In the genomic region with DNA sequence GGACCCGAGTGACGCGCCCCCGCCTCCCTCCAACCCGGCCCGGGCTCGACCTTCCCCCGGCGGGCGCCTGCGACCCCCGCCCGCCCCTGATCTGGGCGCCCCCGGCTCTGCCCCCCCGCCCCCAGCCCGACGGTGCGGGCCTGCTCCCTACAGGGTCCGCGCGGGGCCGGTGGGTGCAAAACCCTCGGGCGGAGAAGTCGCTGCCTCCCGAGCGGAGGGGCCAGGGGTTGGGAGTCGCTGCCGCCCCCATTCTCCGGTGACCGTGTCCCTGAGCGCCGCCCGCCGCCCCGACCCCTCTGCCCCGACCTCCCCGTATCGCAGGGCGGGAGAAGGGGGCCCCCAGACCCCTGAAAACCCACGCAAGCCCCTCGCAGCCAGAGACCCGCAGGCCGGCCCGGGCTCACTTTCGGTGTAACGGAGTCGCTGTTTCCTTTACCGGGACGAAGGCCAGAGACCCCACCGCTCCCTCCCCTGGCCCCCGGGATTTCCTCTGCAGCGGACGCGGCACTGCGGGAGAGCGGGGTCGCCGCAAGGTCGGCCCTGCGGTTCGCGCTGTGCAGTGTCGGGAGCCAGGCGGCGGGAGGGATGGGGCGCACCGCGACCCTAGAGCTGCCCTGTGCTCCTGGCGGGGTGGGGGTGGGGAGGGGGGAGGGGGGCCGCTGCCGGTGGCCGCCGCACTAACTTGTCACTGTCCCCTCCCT, we compare ENCODE assay signal across 12 cellular contexts. TPM values are rescaled to one million over a fixed set of nuclear protein-coding genes. Genes with fewer than 3 reads are reported as not detected.
DNase-seq lines count a peak whose midpoint lies in the region; ATAC-seq and TF ChIP-seq lines count a peak whose summit lies in the region.
"Had no signal": no experiment of that assay in that cellular context is flagged by ENCODE, and none has a peak within 500 bp of the region (broad histone marks: within the 10 kb centered on the region; RNA-seq: fewer than 3 reads in every experiment).

No MANE protein-coding gene starts in this region.

- H3K9ac ChIP-seq in ES-I3 (ENCODE audit: low read depth, low read length), result peak overlapping the region; percentile 45; the same call in 1 of the 2 replicates
- no peak overlapping the region for H3K9ac ChIP-seq in trophoblast cell (ENCODE audit: low read length)
- H3K9ac ChIP-seq: GM23248 had no signal

- no peaks in the 10 kb centered on the region for H3K9me3 ChIP-seq in ES-I3 (ENCODE audit: control insufficient read depth, insufficient read depth, low read length)
- no peaks in the 10 kb centered on the region for H3K9me3 ChIP-seq in right cardiac atrium (ENCODE audit: control insufficient read depth, low read length)
- peaks cover 10% of the 10 kb centered on the region for H3K9me3 ChIP-seq in trophoblast cell (ENCODE audit: insufficient read depth, low read depth, low read length)
- H3K9me3 ChIP-seq: body of pancreas had no signal

- H2BK120ac ChIP-seq in trophoblast cell (ENCODE audit: insufficient read depth, low read length, poor library complexity), result no peak overlapping the region

- H4K91ac ChIP-seq in trophoblast cell (ENCODE audit: low read depth, low read length), result no peak overlapping the region

- H3K79me1 ChIP-seq in trophoblast cell (ENCODE audit: low read length), result no peaks in the 10 kb centered on the region

- no peak for TF ChIP-seq EP300 in Ishikawa (IDR thresholded peaks at IDR 0.05; ENCODE audit: borderline replicate concordance)

- H2AK5ac ChIP-seq in trophoblast cell (ENCODE audit: low read length), result no peak overlapping the region

- H3K27me3 ChIP-seq in right cardiac atrium (ENCODE audit: control insufficient read depth, insufficient read depth) (no peaks in the 10 kb centered on the region), trophoblast cell (ENCODE audit: insufficient read depth, low read length) (peaks cover 44% of the 10 kb centered on the region)

- no peak overlapping the region for H3K18ac ChIP-seq in trophoblast cell (ENCODE audit: low read length)

- no peak overlapping the region for H3K14ac ChIP-seq in trophoblast cell (ENCODE audit: low read length)

- WGBS in right cardiac atrium, result 2% methylated on average over 67 of the region's 75 CpGs
- WGBS in trophoblast cell (ENCODE audit: extremely low coverage, insufficient coverage, insufficient read length), result no CpG with 5 or more reads among the region's 75 CpGs

- H3K36me3 ChIP-seq in ES-I3 (ENCODE audit: insufficient read depth, low read length), result no peaks in the 10 kb centered on the region
- H3K36me3 ChIP-seq in trophoblast cell (ENCODE audit: control insufficient read depth in 1 of 2, insufficient read depth in 2 of 2, low read length in 2 of 2), result no peaks in the 10 kb centered on the region

- H3K79me2 ChIP-seq in trophoblast cell (ENCODE audit: control insufficient read depth, insufficient read depth, low read length, poor library complexity), result no peaks in the 10 kb centered on the region

- peak overlapping the region; percentile 12 for H3K4me2 ChIP-seq in trophoblast cell (ENCODE audit: low read length)

- H4K12ac ChIP-seq in trophoblast cell (ENCODE audit: low read depth, low read length), result no peak overlapping the region

- intact Hi-C loops in right cardiac atrium (cut with DNase I), result no loop called here

- H3K4me1 ChIP-seq in ES-I3 (ENCODE audit: insufficient read depth, low read length), result no peaks in the 10 kb centered on the region; the same call in 1 of the 2 replicates
- peaks cover 2% of the 10 kb centered on the region for H3K4me1 ChIP-seq in right cardiac atrium (ENCODE audit: control insufficient read depth, insufficient read depth, low read length)
- peaks cover 0 to 2% of the 10 kb centered on the region in 2 experiments for H3K4me1 ChIP-seq in trophoblast cell (ENCODE audit: control insufficient read depth in 1 of 2, insufficient read depth in 2 of 2, low read length in 2 of 2)

- DNase-seq in right cardiac atrium (peak in 1 of 3 donors; percentile 44), trophoblast cell (no peak), superior temporal gyrus (ENCODE audit: extremely low spot score) (no peak)
- DNase-seq: activated CD8-positive, alpha-beta memory T cell treated with anti-CD3 and anti-CD28 coated beads, Interleukin-2, amount 50 U/mL, for 48 hours had no signal

- no peak overlapping the region for H3K4ac ChIP-seq in trophoblast cell (ENCODE audit: low read depth, low read length)

- no peak overlapping the region for H4K8ac ChIP-seq in trophoblast cell (ENCODE audit: low read depth, low read length)

- H2BK5ac ChIP-seq in trophoblast cell (ENCODE audit: low read depth, low read length, poor library complexity), result no peak overlapping the region

- no peak overlapping the region for H2BK12ac ChIP-seq in trophoblast cell (ENCODE audit: low read length)

- ATAC-seq in right cardiac atrium, result no peak
- ATAC-seq in esophagus mucosa, result no peak
- ATAC-seq in GM18520 (IDR thresholded peaks at IDR 0.05; ENCODE audit: unreplicated experiment), result no peak
- ATAC-seq: body of pancreas had no signal

- H2AFZ ChIP-seq in trophoblast cell (ENCODE audit: insufficient read depth, low read length, poor library complexity), result no peak overlapping the region
- H2AFZ ChIP-seq: GM23248 had no signal

- H3K23ac ChIP-seq in trophoblast cell (ENCODE audit: low read length), result no peak overlapping the region

- H3K4me3 ChIP-seq in right cardiac atrium (ENCODE audit: low read length) (peak overlapping the region; percentile 15), trophoblast cell (ENCODE audit: low read depth, low read length) (no peak overlapping the region)
- H3K4me3 ChIP-seq: body of pancreas had no signal

- no peak for TF ChIP-seq RAD21 in Ishikawa (IDR thresholded peaks at IDR 0.05; ENCODE audit: low read depth)

- H3K27ac ChIP-seq in right cardiac atrium (ENCODE audit: low read length) (no peak overlapping the region), trophoblast cell (ENCODE audit: low read depth, low read length) (no peak overlapping the region)
- H3K27ac ChIP-seq: body of pancreas, GM23248 had no signal

TF ChIP-seq in Ishikawa, 13 proteins besides CTCF, POLR2A, EP300 and RAD21:
- TF ChIP-seq CREB1 (IDR thresholded peaks at IDR 0.05; ENCODE audit: low read depth) (no peak), ZBTB7A (IDR thresholded peaks at IDR 0.05; ENCODE audit: low read depth) (peak; percentile 13; the same call in 1 of the 2 replicates)
TF ChIP-seq in Ishikawa: peak in this region for 1.

RNA-seq across cellular contexts. Expression of gene CPLX1, which starts 0.7 kb away (rescaled TPM):
- total RNA-seq in right cardiac atrium (1 to 10 TPM; 2.1 to 9.3 (median 4.5) TPM), esophagus mucosa (0.92 TPM)
- 7.2 TPM for polyA plus RNA-seq in right cardiac atrium
- 0.67 and 0.78 TPM in 2 replicates for polyA plus RNA-seq in trophoblast cell (2013)
- total RNA-seq: GM23248, lung microvascular endothelial cell, skeletal muscle tissue had no signal
- polyA plus RNA-seq: GM23248 had no signal
